Comparison of ENCODE assay signal across 25 cellular contexts in the genomic region with DNA sequence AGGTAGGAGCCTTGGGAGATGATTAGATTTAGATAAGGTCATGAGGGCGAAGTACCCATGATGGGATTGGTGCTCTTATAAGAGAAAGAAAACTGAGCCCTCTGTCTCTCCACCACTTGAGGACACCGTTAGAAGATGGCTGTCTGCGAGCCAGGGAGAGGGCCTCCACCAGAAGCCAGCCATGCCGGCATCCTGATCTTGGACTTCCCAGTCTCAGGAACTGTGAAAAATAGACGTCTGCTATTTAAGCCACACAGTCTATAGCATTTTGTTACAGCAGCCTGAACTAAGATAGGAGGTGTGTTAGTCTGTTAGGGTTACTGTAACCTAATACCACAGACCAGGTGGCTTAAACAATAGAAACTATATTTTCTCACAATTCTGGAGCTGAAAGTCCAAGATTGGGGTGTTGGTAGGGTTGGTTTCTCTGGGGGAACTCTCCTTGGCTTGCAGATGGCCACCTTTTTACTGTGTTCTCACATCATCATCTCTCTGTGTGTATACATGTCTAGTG. TPM values are rescaled to one million over a fixed set of nuclear protein-coding genes. Genes with fewer than 3 reads are reported as not detected.
A peak's percentile ranks its signal among the peaks of the same experiment; 100 is the strongest.
DNase-seq lines count a peak whose midpoint lies in the region; ATAC-seq, FAIRE-seq and TF ChIP-seq lines count a peak whose summit lies in the region.
"Had no signal": no experiment of that assay in that cellular context is flagged by ENCODE, and none has a peak within 500 bp of the region (broad histone marks: within the 10 kb centered on the region; RNA-seq: fewer than 3 reads in every experiment).

No MANE protein-coding gene starts in this region.

- H3K27me3 ChIP-seq in GM23338 (ENCODE audit: insufficient read depth) (no peaks in the 10 kb centered on the region), endothelial cell of umbilical vein (ENCODE audit: control insufficient read depth in 2 of 2, insufficient read depth in 2 of 2, low read length in 2 of 2) (peaks cover 10 to 17% of the 10 kb centered on the region in 2 experiments), heart right ventricle (peaks cover 0 to 16% (median 3%) of the 10 kb centered on the region in 7 donors), right cardiac atrium (ENCODE audit: control insufficient read depth, insufficient read depth) (no peaks in the 10 kb centered on the region)
- H3K27me3 ChIP-seq: BE2C; BLaER1 treated with 17β-estradiol and CSF1 and Interleukin-3, amounts not matched to agents 10 nM and 100 nM had no signal

- H3K4me1 ChIP-seq in GM23338 (ENCODE audit: insufficient read depth) (no peaks in the 10 kb centered on the region), endothelial cell of umbilical vein (ENCODE audit: control insufficient read depth, extremely low read depth, insufficient read depth, low read length) (peaks cover 3% of the 10 kb centered on the region), heart right ventricle (peaks cover 4 to 46% (median 29%) of the 10 kb centered on the region in 9 donors), right cardiac atrium (ENCODE audit: control insufficient read depth, insufficient read depth, low read length) (peaks cover 8% of the 10 kb centered on the region)
- H3K4me1 ChIP-seq: A549 had no signal

- no peaks in the 10 kb centered on the region for H3F3A ChIP-seq in GM23338 (replicated peaks; ENCODE audit: low read depth)

- no peak overlapping the region for H3K27ac Mint-ChIP-seq in GM23338
- H3K27ac Mint-ChIP-seq: CD14-positive monocyte; CD4-positive, alpha-beta T cell; CD8-positive, alpha-beta memory T cell; H9 had no signal

- no TSS peak for BruUV-seq in endothelial cell of umbilical vein (replicated peaks; lab: Mats Ljungman, UMichigan)

- H3K9me3 ChIP-seq in endothelial cell of umbilical vein (replicated peaks; ENCODE audit: control insufficient read depth, insufficient read depth, low read length) (no peaks in the 10 kb centered on the region), heart right ventricle (no peaks in the 10 kb centered on the region), right cardiac atrium (ENCODE audit: control insufficient read depth, low read length) (no peaks in the 10 kb centered on the region)
- H3K9me3 ChIP-seq: A549; BE2C; BLaER1 treated with 17β-estradiol and CSF1 and Interleukin-3, amounts not matched to agents 10 nM and 100 nM had no signal

- no peak overlapping the region for H3K4me2 ChIP-seq in GM23338
- H3K4me2 ChIP-seq in endothelial cell of umbilical vein (ENCODE audit: insufficient read depth, low read length), result no peak overlapping the region
- H3K4me2 ChIP-seq: A549; BLaER1 treated with 17β-estradiol and CSF1 and Interleukin-3, amounts not matched to agents 10 nM and 100 nM had no signal

- ATAC-seq in GM23338, result no peak
- no peak for ATAC-seq in heart right ventricle
- no peak for ATAC-seq in right cardiac atrium

- intact Hi-C loops in endothelial cell of umbilical vein (cut with micrococcal nuclease), result no loop called here
- intact Hi-C loops in heart right ventricle (cut with DNase I), result no loop called here
- intact Hi-C loops in right cardiac atrium (cut with DNase I), result no loop called here

- no peaks in the 10 kb centered on the region for H3K36me3 Mint-ChIP-seq in GM23338 (ENCODE audit: low read depth)
- H3K36me3 Mint-ChIP-seq: CD14-positive monocyte; CD8-positive, alpha-beta memory T cell had no signal

- H3K27ac ChIP-seq in GM23338 (ENCODE audit: low read depth), result no peak overlapping the region
- H3K27ac ChIP-seq in endothelial cell of umbilical vein (ENCODE audit: insufficient read depth, low read depth, low read length), result no peak overlapping the region
- no peak overlapping the region for H3K27ac ChIP-seq in heart right ventricle
- no peak overlapping the region for H3K27ac ChIP-seq in right cardiac atrium (ENCODE audit: low read length)
- H3K27ac ChIP-seq: A549; BLaER1 treated with 17β-estradiol and CSF1 and Interleukin-3, amounts not matched to agents 10 nM and 100 nM; GM23248 had no signal

- dilution Hi-C loops in endothelial cell of umbilical vein (cut with MboI; ENCODE audit: extremely low pct_ligation_motif_present, low sequenced_read_pairs), result loop anchor here (25.0 kb wide), 1 partner anchor 157 kb away; no protein-coding TSS in a partner anchor

- H4K20me1 ChIP-seq in GM23338 (replicated peaks; ENCODE audit: insufficient read depth) (no peaks in the 10 kb centered on the region), endothelial cell of umbilical vein (replicated peaks; ENCODE audit: control insufficient read depth, extremely low read depth, insufficient read depth, low read length) (no peaks in the 10 kb centered on the region)
- H4K20me1 ChIP-seq: BLaER1 treated with 17β-estradiol and CSF1 and Interleukin-3, amounts not matched to agents 10 nM and 100 nM had no signal

- H3K36me3 ChIP-seq in GM23338 (ENCODE audit: insufficient read depth) (no peaks in the 10 kb centered on the region), endothelial cell of umbilical vein (ENCODE audit: control insufficient read depth in 2 of 2, extremely low read depth in 1 of 2, insufficient read depth in 2 of 2, low read length in 2 of 2) (no peaks in the 10 kb centered on the region), heart right ventricle (no peaks in the 10 kb centered on the region)
- H3K36me3 ChIP-seq: BE2C; BLaER1 treated with 17β-estradiol and CSF1 and Interleukin-3, amounts not matched to agents 10 nM and 100 nM had no signal

- H2AFZ ChIP-seq in GM23338 (peak overlapping the region; percentile 29; the same call in 1 of the 2 replicates), endothelial cell of umbilical vein (ENCODE audit: low read depth, low read length) (no peak overlapping the region)
- H2AFZ ChIP-seq: GM23248 had no signal

- no peak overlapping the region for H3K4me3 Mint-ChIP-seq in GM23338
- H3K4me3 Mint-ChIP-seq: CD14-positive monocyte; CD4-positive, alpha-beta T cell; CD8-positive, alpha-beta memory T cell; H9 had no signal

- 90 to 97% methylated on average over 5 of the region's 5 CpGs for WGBS in heart right ventricle, 2 donors
- 94% methylated on average over 5 of the region's 5 CpGs for WGBS in right cardiac atrium

- H3K9me3 Mint-ChIP-seq in GM23338, result no peaks in the 10 kb centered on the region
- H3K9me3 Mint-ChIP-seq: CD14-positive monocyte; CD4-positive, alpha-beta T cell; H9 had no signal

- no peaks in the 10 kb centered on the region for H3K9me1 ChIP-seq in endothelial cell of umbilical vein (replicated peaks; ENCODE audit: control insufficient read depth, extremely low read depth, insufficient read depth, low read length)

- TF ChIP-seq POLR2A in endothelial cell of umbilical vein (IDR thresholded peaks at IDR 0.05; ENCODE audit: low read depth, low read length), result no peak

- peaks cover 4% of the 10 kb centered on the region; the same call in 1 of the 3 replicates for H3K4me1 Mint-ChIP-seq in GM23338
- H3K4me1 Mint-ChIP-seq: CD8-positive, alpha-beta memory T cell had no signal

- 0 out of 2 replicates have a peak, but pooled peaks cover 6% of the 10 kb centered on the region for H3K9me2 ChIP-seq in GM23338 (ENCODE audit: insufficient read depth)

- no peaks in the 10 kb centered on the region for H3K27me3 Mint-ChIP-seq in GM23338 (ENCODE audit: insufficient read depth, low read depth, poor library complexity)

- CTCF ChIA-PET in endothelial cell of umbilical vein (lab: Charles Lee), result interaction anchor here (0.7 kb wide), 1 partner anchor 230 kb away, joined by 3 read pairs; no protein-coding TSS in a partner anchor

- no peak overlapping the region for H3K9ac ChIP-seq in endothelial cell of umbilical vein (replicated peaks; ENCODE audit: extremely low read depth, insufficient read depth, low read length)
- H3K9ac ChIP-seq: BLaER1 treated with 17β-estradiol and CSF1 and Interleukin-3, amounts not matched to agents 10 nM and 100 nM; GM23248 had no signal

- H3K4me3 ChIP-seq in GM23338 (no peak overlapping the region), endothelial cell of umbilical vein (replicated peaks in 1 of 3; ENCODE audit: insufficient read depth in 1 of 3, low read depth in 1 of 3, low read length in 3 of 3) (no peak overlapping the region), heart right ventricle (no peak overlapping the region), right cardiac atrium (ENCODE audit: low read length) (no peak overlapping the region)
- H3K4me3 ChIP-seq: A549; BLaER1 treated with 17β-estradiol and CSF1 and Interleukin-3, amounts not matched to agents 10 nM and 100 nM; GM23248 had no signal

- POLR2A ChIA-PET in endothelial cell of umbilical vein (lab: Charles Lee), result no interaction called here

- DNase-seq in NCI-H2171 treated with DMSO at 0.1 percent for 48 hours (lab: John Stamatoyannopoulos, UW) (peak; percentile 49), NCI-H2171 (lab: John Stamatoyannopoulos, UW) (no peak), GM23338 (ENCODE audit: low spot score) (no peak), endothelial cell of umbilical vein (ENCODE audit: low read depth, low spot score) (no peak), heart right ventricle (no peak), right cardiac atrium (no peak), GM10266 (ENCODE audit: extremely low spot score) (no peak)
- DNase-seq: 8988T; ACHN; AML-193; BE2C; CD4-positive, alpha-beta T cell; CD8-positive, alpha-beta memory T cell; DMS 273 treated with DMSO at 0.1 percent for 48 hours; DMS79; EL; GDM1; GM23248 had no signal

- no peak for TF ChIP-seq CTCF in GM23338 (conservative IDR thresholded peaks at IDR 0.05; ENCODE audit: low read depth in 2 of 2)
- TF ChIP-seq CTCF in endothelial cell of umbilical vein (IDR thresholded peaks at IDR 0.05; ENCODE audit: extremely low read depth in 1 of 2, insufficient read depth in 1 of 2, low read depth in 1 of 2, low read length in 2 of 2), result no peak
- no peak for TF ChIP-seq CTCF in heart right ventricle (IDR thresholded peaks at IDR 0.05)
- no peak for TF ChIP-seq CTCF in GM10266 (IDR thresholded peaks at IDR 0.05; ENCODE audit: control insufficient read depth, insufficient read depth, low read depth, missing control alignments)

- H3K79me2 ChIP-seq in GM23338 (replicated peaks; ENCODE audit: insufficient read depth) (no peaks in the 10 kb centered on the region), endothelial cell of umbilical vein (ENCODE audit: control insufficient read depth, insufficient read depth, low read length) (no peaks in the 10 kb centered on the region)

- FAIRE-seq in endothelial cell of umbilical vein (lab: Jason Lieb, UNC), result peak; percentile 56
- FAIRE-seq: A549, D721Med, GM12891, GM18507 had no signal

RNA-seq across cellular contexts. Expression of a gene that starts 38.0 kb away (rescaled TPM):
- not detected in 2 replicates for total RNA-seq in GM23338 (2014; rRNA removed; shearing (Covaris generic))
- polyA plus RNA-seq in GM23338 (2016; fragmentation: Nextera tagmentation; extraction: Ambion mirVana), result not detected in 2 replicates
- not detected in 2 replicates for total RNA-seq in endothelial cell of umbilical vein
- not detected in 2 replicates for polyA plus RNA-seq in endothelial cell of umbilical vein
- polyA plus RNA-seq in endothelial cell of umbilical vein (2011; cell fraction: cytosol; rRNA removed), result not detected in 2 replicates
- polyA plus RNA-seq in endothelial cell of umbilical vein (2011; cell fraction: nucleus; rRNA removed), result not detected in 2 replicates
- polyA plus RNA-seq in endothelial cell of umbilical vein (2012), result not detected in 2 replicates
- polyA minus RNA-seq in endothelial cell of umbilical vein, result not detected in 2 replicates
- not detected for polyA minus RNA-seq in endothelial cell of umbilical vein (2011; cell fraction: cytosol; rRNA and poly(A)+ RNA removed)
- polyA minus RNA-seq in endothelial cell of umbilical vein (2011; cell fraction: nucleus; rRNA and poly(A)+ RNA removed), result not detected in 2 replicates
- total RNA-seq in heart right ventricle, result not detected
- not detected for polyA plus RNA-seq in heart right ventricle
- total RNA-seq in right cardiac atrium, result not detected
- not detected for polyA plus RNA-seq in right cardiac atrium
- total RNA-seq: CD4-positive, alpha-beta T cell; CD8-positive, alpha-beta memory T cell; GM23248; H9 had no signal
- polyA plus RNA-seq: CD14-positive monocyte; CD8-positive, alpha-beta memory T cell; GM23248 had no signal
